In genomic region chr6:13711384-13711725, GRCh38 we compare ENCODE assay signal across 8 cellular contexts. TPM values are rescaled to one million over a fixed set of nuclear protein-coding genes. Genes with fewer than 3 reads are reported as not detected.
DNase-seq lines count a peak whose midpoint lies in the region; ATAC-seq and TF ChIP-seq lines count a peak whose summit lies in the region.

No MANE protein-coding gene starts in this region.

- H3K4me3 ChIP-seq in IMR-90 (ENCODE audit: insufficient read depth, low read depth, low read length) (peak overlapping the region; percentile 94), WI38 (ENCODE audit: low read depth, low read length) (peak overlapping the region; percentile 92), skeletal muscle cell (ENCODE audit: low read depth, low read length) (peak overlapping the region; percentile 83)

- ATAC-seq in GM21528 (IDR thresholded peaks at IDR 0.05; ENCODE audit: low FRiP score, unreplicated experiment), result peak; percentile 57
- ATAC-seq in IMR-90 (ENCODE audit: low read depth), result peak; percentile 52

- no peak overlapping the region for H2BK15ac ChIP-seq in IMR-90 (ENCODE audit: low read depth, low read length)

- no peaks in the 10 kb centered on the region; the same call in 1 of the 2 replicates for H3K36me3 ChIP-seq in IMR-90 (ENCODE audit: control insufficient read depth, insufficient read depth, low read length)

- H3K79me1 ChIP-seq in IMR-90 (ENCODE audit: low read depth in 1 of 2, low read length in 2 of 2), result peaks cover 0 to 11% of the 10 kb centered on the region in 2 experiments; a peak in 2 of 4 replicates

- peak overlapping the region; percentile 60 for H3K27ac ChIP-seq in IMR-90 (ENCODE audit: insufficient read depth, low read length)

- dilution Hi-C loops in IMR-90 (cut with HindIII; ENCODE audit: low sequenced_read_pairs, unreplicated experiment), result no loop called here

- H3K18ac ChIP-seq in IMR-90 (ENCODE audit: low read depth, low read length), result no peak overlapping the region

- POLR2A ChIA-PET in IMR-90 (lab: Charles Lee; ENCODE audit: unreplicated experiment), result no interaction called here

- H3K4me2 ChIP-seq in IMR-90 (ENCODE audit: low read depth, low read length), result no peak overlapping the region

- peaks cover 3% of the 10 kb centered on the region; the same call in 1 of the 2 replicates for H3K9me1 ChIP-seq in IMR-90 (ENCODE audit: insufficient read depth, low read length)

- H4K5ac ChIP-seq in IMR-90 (ENCODE audit: low read depth, low read length), result no peak overlapping the region

- no peak overlapping the region for H2BK20ac ChIP-seq in IMR-90 (ENCODE audit: low read depth, low read length)

- TF ChIP-seq RAD21 in IMR-90 (IDR thresholded peaks at IDR 0.05; ENCODE audit: low read length), result peak; percentile 15; the same call in 1 of the 2 replicates

- no peak overlapping the region for H3K56ac ChIP-seq in IMR-90 (ENCODE audit: extremely low read depth, insufficient read depth, low read length)

- H4K8ac ChIP-seq in IMR-90 (ENCODE audit: low read depth in 2 of 2, low read length in 2 of 2), result no peak overlapping the region

- no peak overlapping the region for H2BK120ac ChIP-seq in IMR-90 (ENCODE audit: low read depth, low read length)

- H4K20me1 ChIP-seq in IMR-90 (ENCODE audit: insufficient read depth, low read length), result peaks cover 28% of the 10 kb centered on the region; the same call in 1 of the 2 replicates

- H3K14ac ChIP-seq in IMR-90 (replicated peaks; ENCODE audit: low read depth, low read length), result no peak overlapping the region

- peak overlapping the region; percentile 60 for H2AK9ac ChIP-seq in IMR-90 (replicated peaks; ENCODE audit: low read depth, low read length, poor library complexity)

- WGBS in IMR-90 (ENCODE audit: extremely low coverage in 2 of 2, insufficient read length in 1 of 2), 2 experiments, result 0% methylated on average over 16 of the region's 49 CpGs; no CpG with 5 or more reads in 1 of the 2 experiments

- no peak overlapping the region for H3K4ac ChIP-seq in IMR-90 (ENCODE audit: low read depth, low read length)

- CTCF ChIA-PET in IMR-90 (lab: Yijun Ruan, JAX), result interaction anchor here (0.6 to 0.7 kb wide), 2 partner anchors 16 to 81 kb away, joined by 3 read pairs; no protein-coding TSS in a partner anchor

- no peak overlapping the region for H4K91ac ChIP-seq in IMR-90 (ENCODE audit: insufficient read depth, low read depth, low read length)

- H3K9ac ChIP-seq in IMR-90 (ENCODE audit: low read depth, low read length), result peak overlapping the region; percentile 30; the same call in 1 of the 2 replicates

- peaks cover 3% of the 10 kb centered on the region for H3K4me1 ChIP-seq in IMR-90 (ENCODE audit: control insufficient read depth, insufficient read depth, low read length)

- DNase-seq in IMR-90 (no peak), germinal center (ENCODE audit: low spot score) (peak; percentile 76), skeletal muscle cell (ENCODE audit: low read depth) (no peak), NCI-H2227 (lab: John Stamatoyannopoulos, UW; ENCODE audit: unreplicated experiment) (no peak), kidney tubule cell (ENCODE audit: low spot score) (no peak)

- intact Hi-C loops in IMR-90 (cut with micrococcal nuclease), result loop anchor here (5.0 kb wide), 1 partner anchor 86 kb away; no protein-coding TSS in a partner anchor

- no peak overlapping the region for H3K23ac ChIP-seq in IMR-90 (ENCODE audit: low read depth, low read length)

- TF ChIP-seq POLR2A in GM10847 (IDR thresholded peaks at IDR 0.05; ENCODE audit: extremely low read depth, insufficient read length) (peak; percentile 69), IMR-90 (IDR thresholded peaks at IDR 0.05; ENCODE audit: low read depth, low read length) (no peak)

- no peaks in the 10 kb centered on the region for H3K27me3 ChIP-seq in IMR-90 (ENCODE audit: control insufficient read depth, insufficient read depth, low read length)

- BruUV-seq in IMR-90 (replicated peaks; lab: Mats Ljungman, UMichigan), result no TSS peak

- H2AFZ ChIP-seq in IMR-90 (replicated peaks; ENCODE audit: low read length, poor library complexity), result peak overlapping the region; percentile 81

- H2BK5ac ChIP-seq in IMR-90 (ENCODE audit: low read depth, low read length, poor library complexity, severe bottlenecking), result peak overlapping the region; percentile 59

- TF ChIP-seq CTCF in IMR-90 (conservative IDR thresholded peaks at IDR 0.05; ENCODE audit: low read depth, low read length) (peak; percentile 25; the same call in 1 of the 2 replicates), WI38 (IDR thresholded peaks at IDR 0.05; ENCODE audit: low read depth, low read length) (no peak)

- H2AK5ac ChIP-seq in IMR-90 (ENCODE audit: low read depth, low read length), result no peak overlapping the region

- in situ Hi-C loops in IMR-90 (cut with MboI; ENCODE audit: low sequenced_read_pairs), result no loop called here

- no peaks in the 10 kb centered on the region for H3K9me3 ChIP-seq in IMR-90 (ENCODE audit: control insufficient read depth, insufficient read depth, low read length)

TF ChIP-seq in IMR-90, 13 proteins besides CTCF, POLR2A, EP300 and RAD21:
- TF ChIP-seq NFE2L2 (IDR thresholded peaks at IDR 0.05; ENCODE audit: low read depth, low read length) (no peak), MXI1 (IDR thresholded peaks at IDR 0.05; ENCODE audit: borderline replicate concordance, low read depth, low read length) (0 out of 2 replicates have a peak, but pooled peaks have one; percentile 48)

RNA-seq across cellular contexts. Expression of gene RANBP9, which starts 0.3 kb away (rescaled TPM):
- 17.7 and 23.3 TPM in 2 replicates for total RNA-seq in IMR-90 (2012; rRNA removed)
- polyA plus RNA-seq in IMR-90 (2012; rRNA removed), result 22.1 and 27.8 TPM in 2 replicates
- 4.6 and 5.4 TPM in 2 replicates for polyA plus RNA-seq in IMR-90 (2012; cell fraction: cytosol; rRNA removed)
- polyA plus RNA-seq in IMR-90 (2012; cell fraction: nucleus; rRNA removed; ENCODE audit: low replicate concordance), result 3.0 and 31.7 TPM in 2 replicates
